ENCODE assay signal across 22 cellular contexts in the genomic region with DNA sequence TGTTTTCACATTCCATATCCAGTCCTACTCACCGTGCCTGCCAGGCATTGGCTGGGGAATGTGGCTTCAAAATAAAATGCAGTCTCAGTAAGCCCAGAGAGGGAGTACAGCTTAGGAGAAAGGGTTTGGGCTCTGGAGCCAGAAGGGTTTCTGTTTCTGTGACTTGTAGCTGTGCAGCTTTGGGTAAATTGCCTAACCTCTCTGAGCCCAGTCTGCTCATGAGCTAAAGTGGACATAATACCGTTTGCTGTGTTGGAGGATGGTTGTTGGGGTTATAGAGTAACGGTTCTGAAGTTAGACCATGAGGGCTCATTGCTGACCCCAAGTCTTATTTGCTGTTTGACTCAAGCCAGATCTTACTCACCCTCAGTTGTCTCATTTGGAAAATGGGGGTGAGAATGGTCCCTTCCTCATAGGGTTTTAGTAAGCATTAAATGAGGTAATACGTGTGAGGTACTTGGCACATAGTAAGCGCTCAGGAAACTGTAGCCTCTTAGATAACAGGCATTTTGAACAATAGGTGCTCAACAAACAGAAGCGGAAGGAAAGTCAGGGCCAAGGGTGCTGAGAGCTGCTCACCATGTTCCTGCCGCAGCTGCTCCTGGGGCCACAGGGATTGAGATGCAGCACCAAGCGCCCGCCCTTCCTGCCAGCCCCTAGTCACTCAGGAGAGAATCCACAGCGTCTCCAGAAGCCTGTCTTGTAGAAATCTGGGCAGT. TPM values are rescaled to one million over a fixed set of nuclear protein-coding genes. Genes with fewer than 3 reads are reported as not detected.
DNase-seq lines count a peak whose midpoint lies in the region; ATAC-seq and TF ChIP-seq lines count a peak whose summit lies in the region.
"Had no signal": no experiment of that assay in that cellular context is flagged by ENCODE, and none has a peak within 500 bp of the region (broad histone marks: within the 10 kb centered on the region; RNA-seq: fewer than 3 reads in every experiment).

No MANE protein-coding gene starts in this region.

- POLR2A ChIA-PET in PC-9 (lab: Charles Lee; ENCODE audit: unreplicated experiment) = no interaction called here

- TF ChIP-seq CTCF in heart right ventricle (IDR thresholded peaks at IDR 0.05) (no peak), endodermal cell (conservative IDR thresholded peaks at IDR 0.05) (no peak), PC-9 (conservative IDR thresholded peaks at IDR 0.05) (no peak)

- H3K36me3 Mint-ChIP-seq in endodermal cell (ENCODE audit: low read depth) = no peaks in the 10 kb centered on the region
- no peaks in the 10 kb centered on the region for H3K36me3 Mint-ChIP-seq in natural killer cell treated with Interleukin-12 subunit alpha and Interleukin-12 subunit beta and Interleukin-15 and Interleukin-18, amount 100 ng/mL, for 72 hours
- H3K36me3 Mint-ChIP-seq: CD4-positive, CD25-positive, alpha-beta regulatory T cell had no signal

- H3K27me3 ChIP-seq in heart right ventricle = peaks cover 0 to 11% (median 0%) of the 10 kb centered on the region in 7 donors
- no peaks in the 10 kb centered on the region for H3K27me3 ChIP-seq in endodermal cell (ENCODE audit: control insufficient read depth, insufficient read depth, low read length, poor library complexity, severe bottlenecking)
- no peaks in the 10 kb centered on the region; the same call in none of the 2 replicates for H3K27me3 ChIP-seq in PC-9 (ENCODE audit: insufficient read depth, low read depth)

- intact Hi-C loops in heart right ventricle (cut with DNase I) = loop anchor here in 6 of 10 donors (2.0 to 10.0 kb wide), 7 partner anchors 69 to 1091 kb away; no protein-coding TSS in a partner anchor
- intact Hi-C loops in cardiac septum (cut with DNase I) = loop anchor here (5.0 to 10.0 kb wide), 3 partner anchors 93 to 1091 kb away; no protein-coding TSS in a partner anchor
- intact Hi-C loops in PC-9 (cut with micrococcal nuclease; ENCODE audit: unreplicated experiment) = no loop called here

- no peak overlapping the region for H3K4me3 Mint-ChIP-seq in endodermal cell
- H3K4me3 Mint-ChIP-seq in natural killer cell treated with Interleukin-12 subunit alpha and Interleukin-12 subunit beta and Interleukin-15 and Interleukin-18, amount 100 ng/mL, for 72 hours = peak overlapping the region; percentile 47
- H3K4me3 Mint-ChIP-seq: CD4-positive, CD25-positive, alpha-beta regulatory T cell had no signal

- H3K4me2 ChIP-seq in PC-9 = no peak overlapping the region

- H3K4me3 ChIP-seq in heart right ventricle (no peak overlapping the region), endodermal cell (ENCODE audit: low read length) (no peak overlapping the region), PC-9 (no peak overlapping the region)
- H3K4me3 ChIP-seq: GM12878 had no signal

- 69 to 77% methylated on average over 10 of the region's 10 CpGs for WGBS in heart right ventricle, 2 donors
- 94 to 100% methylated on average over 3 to 10 of the region's 10 CpGs for WGBS in endodermal cell (ENCODE audit: insufficient coverage in 1 of 2, insufficient read length in 1 of 2), 2 experiments

- no peak overlapping the region for H3K9ac ChIP-seq in endodermal cell (ENCODE audit: extremely low read depth, low read length, poor library complexity, severe bottlenecking)

- no TSS peak for BruUV-seq in PC-9 (replicated peaks; lab: Mats Ljungman, UMichigan)

- no peaks in the 10 kb centered on the region for H3K79me2 ChIP-seq in PC-9 (ENCODE audit: low read depth)

- H3K27ac ChIP-seq in heart right ventricle = peak overlapping the region in 4 of 10 donors; percentile 13 to 58 (median 44)
- H3K27ac ChIP-seq in endodermal cell (ENCODE audit: low read depth, low read length) = no peak overlapping the region
- H3K27ac ChIP-seq in PC-9 = no peak overlapping the region
- H3K27ac ChIP-seq: HL-60 had no signal

- H3K9me3 Mint-ChIP-seq in endodermal cell = no peaks in the 10 kb centered on the region
- H3K9me3 Mint-ChIP-seq in natural killer cell treated with Interleukin-12 subunit alpha and Interleukin-12 subunit beta and Interleukin-15 and Interleukin-18, amount 100 ng/mL, for 72 hours = no peaks in the 10 kb centered on the region

- CTCF ChIA-PET in PC-9 (lab: Charles Lee) = no interaction called here

- H3K27me3 Mint-ChIP-seq in endodermal cell (ENCODE audit: insufficient read depth) = peaks cover 6% of the 10 kb centered on the region
- peaks cover 16% of the 10 kb centered on the region in 2 donors for H3K27me3 Mint-ChIP-seq in natural killer cell treated with Interleukin-12 subunit alpha and Interleukin-12 subunit beta and Interleukin-15 and Interleukin-18, amount 100 ng/mL, for 72 hours

- H3K9me2 ChIP-seq in PC-9 (ENCODE audit: insufficient read depth) = no peaks in the 10 kb centered on the region

- H3K4me1 ChIP-seq in heart right ventricle (peaks cover 0 to 49% (median 19%) of the 10 kb centered on the region in 9 donors), endodermal cell (ENCODE audit: control insufficient read depth, insufficient read depth, low read length) (no peaks in the 10 kb centered on the region), PC-9 (replicated peaks; ENCODE audit: insufficient read depth) (no peaks in the 10 kb centered on the region)

- H3K9me3 ChIP-seq in heart right ventricle = no peaks in the 10 kb centered on the region
- no peaks in the 10 kb centered on the region for H3K9me3 ChIP-seq in endodermal cell (ENCODE audit: control insufficient read depth, low read length)
- H3K9me3 ChIP-seq in PC-9 (ENCODE audit: insufficient read depth, low read depth) = no peaks in the 10 kb centered on the region

- peak; percentile 26 to 77 (median 56) for ATAC-seq in heart right ventricle
- ATAC-seq in natural killer cell treated with Interleukin-12 subunit alpha and Interleukin-12 subunit beta and Interleukin-15 and Interleukin-18, amount 100 ng/mL, for 72 hours = peak; percentile 65 to 75
- ATAC-seq in GM21825 (IDR thresholded peaks at IDR 0.05; ENCODE audit: unreplicated experiment) = no peak
- ATAC-seq: HCT116 had no signal

- H3K36me3 ChIP-seq in heart right ventricle (no peaks in the 10 kb centered on the region), endodermal cell (ENCODE audit: control insufficient read depth, insufficient read depth, low read length) (no peaks in the 10 kb centered on the region), PC-9 (ENCODE audit: low read depth) (no peaks in the 10 kb centered on the region)

- peaks cover 6% of the 10 kb centered on the region for H3K4me1 Mint-ChIP-seq in endodermal cell
- peaks cover 23 to 24% of the 10 kb centered on the region in 2 donors for H3K4me1 Mint-ChIP-seq in natural killer cell treated with Interleukin-12 subunit alpha and Interleukin-12 subunit beta and Interleukin-15 and Interleukin-18, amount 100 ng/mL, for 72 hours (ENCODE audit: low read depth in 2 of 2)

- DNase-seq in heart right ventricle (no peak), cardiac septum (ENCODE audit: low spot score) (no peak), endodermal cell (peak; percentile 26), iPS-NIHi11 (ENCODE audit: low spot score) (no peak), PC-9 (no peak)
- DNase-seq in natural killer cell treated with Interleukin-12 subunit alpha and Interleukin-12 subunit beta and Interleukin-15 and Interleukin-18, amount 100 ng/mL, for 72 hours (ENCODE audit: low spot score) = no peak
- DNase-seq in effector CD8-positive, alpha-beta T cell (lab: John Stamatoyannopoulos, UW) = no peak
- DNase-seq: NCI-H1092, NCI-H1694, NCI-H2107, NCI-H226, NCI-H526 treated with DMSO at 0.1 percent for 48 hours, SHP77 treated with DMSO at 0.1 percent for 48 hours had no signal

- H3F3A ChIP-seq in PC-9 (ENCODE audit: insufficient read depth, low read depth) = no peaks in the 10 kb centered on the region

- no peak overlapping the region for H2AFZ ChIP-seq in PC-9

- no peaks in the 10 kb centered on the region for H4K20me1 ChIP-seq in PC-9 (ENCODE audit: insufficient read depth)

- H3K27ac Mint-ChIP-seq in endodermal cell = no peak overlapping the region
- H3K27ac Mint-ChIP-seq in natural killer cell treated with Interleukin-12 subunit alpha and Interleukin-12 subunit beta and Interleukin-15 and Interleukin-18, amount 100 ng/mL, for 72 hours = peak overlapping the region in 1 of 2 donors; percentile 16
- H3K27ac Mint-ChIP-seq: CD4-positive, CD25-positive, alpha-beta regulatory T cell had no signal

RNA-seq across cellular contexts. Expression of gene C13orf42, which starts 45.5 kb away (rescaled TPM):
- total RNA-seq in heart right ventricle = not detected
- polyA plus RNA-seq in heart right ventricle = under 1 TPM in 1 of 2 donors, not detected in 1; 0.01 TPM
- not detected for total RNA-seq in cardiac septum
- 10 to 100 TPM; 19.0 to 27.7 TPM for total RNA-seq in endodermal cell
- 1.6 TPM for polyA plus RNA-seq in endodermal cell (2013, experiment 1 of 2)
- polyA plus RNA-seq in endodermal cell (2013, experiment 2 of 2) = 2.4 TPM
- not detected for total RNA-seq in natural killer cell treated with Interleukin-12 subunit alpha and Interleukin-12 subunit beta and Interleukin-15 and Interleukin-18, amount 100 ng/mL, for 72 hours
- not detected in 2 replicates for total RNA-seq in PC-9 (2021)
- total RNA-seq: A172; Calu3; CD4-positive, CD25-positive, alpha-beta regulatory T cell; G401; GM12878; M059J had no signal
- polyA plus RNA-seq: CD4-positive, CD25-positive, alpha-beta regulatory T cell; GM12878 had no signal

Comparison
In these comparisons a context has a peak if more than half of its experiments do, and no peak if none do; other contexts are left out.
1. RNA of gene C13orf42, which starts 45.5 kb away (total RNA-seq): 19.0 to 27.7 TPM in endodermal cell; not detected in cardiac septum (single experiment), not detected in heart right ventricle, not detected in natural killer cell treated with Interleukin-12 subunit alpha and Interleukin-12 subunit beta and Interleukin-15 and Interleukin-18, amount 100 ng/mL, for 72 hours and not detected in PC-9; every median in the first group is over 10 times any median in the second.